Comparison of ENCODE assay signal across 25 cellular contexts in genomic region chr2:191711621-191712020, GRCh38. TPM values are rescaled to one million over a fixed set of nuclear protein-coding genes. Genes with fewer than 3 reads are reported as not detected.
DNase-seq lines count a peak whose midpoint lies in the region; ATAC-seq, FAIRE-seq and TF ChIP-seq lines count a peak whose summit lies in the region.
"Had no signal": no experiment of that assay in that cellular context is flagged by ENCODE, and none has a peak within 500 bp of the region (broad histone marks: within the 10 kb centered on the region; RNA-seq: fewer than 3 reads in every experiment).

No MANE protein-coding gene starts in this region.

- no peaks in the 10 kb centered on the region for H3K9me3 ChIP-seq in GM23248 (ENCODE audit: low read depth)
- H3K9me3 ChIP-seq in K562 (replicated peaks; ENCODE audit: control insufficient read depth, insufficient read depth, low read depth, low read length): no peaks in the 10 kb centered on the region
- no peaks in the 10 kb centered on the region for H3K9me3 ChIP-seq in SJCRH30 (replicated peaks)
- H3K9me3 ChIP-seq: BLaER1 treated with 17β-estradiol and CSF1 and Interleukin-3, amounts not matched to agents 10 nM and 100 nM; Caco-2 had no signal

- peak; percentile 60 for ATAC-seq in K562
- ATAC-seq: CD8-positive, alpha-beta T cell; GM12878 had no signal

- H3K4me2 ChIP-seq in GM23248 (ENCODE audit: unreplicated experiment) (no peak overlapping the region), K562 (ENCODE audit: insufficient read depth, low read length) (no peak overlapping the region)
- H3K4me2 ChIP-seq: BLaER1 treated with 17β-estradiol and CSF1 and Interleukin-3, amounts not matched to agents 10 nM and 100 nM had no signal

- CTCF ChIA-PET in K562 (lab: Yijun Ruan, JAX; ENCODE audit: low intra/inter-chr PET ratio): no interaction called here

- H3K9me2 ChIP-seq in GM23248 (ENCODE audit: insufficient read depth): no peaks in the 10 kb centered on the region

- no peak overlapping the region for H3K4me3 ChIP-seq in GM23248
- no peak overlapping the region for H3K4me3 ChIP-seq in K562
- no peak overlapping the region for H3K4me3 ChIP-seq in fibroblast of the aortic adventitia (ENCODE audit: low read depth, low read length)
- H3K4me3 ChIP-seq in SJCRH30: no peak overlapping the region
- H3K4me3 ChIP-seq: BLaER1 treated with 17β-estradiol and CSF1 and Interleukin-3, amounts not matched to agents 10 nM and 100 nM; GM12878 had no signal

- H3K9me1 ChIP-seq in K562 (ENCODE audit: control insufficient read depth, insufficient read depth, low read length): no peaks in the 10 kb centered on the region

- DNase-seq in GM23248: peak; percentile 19
- DNase-seq in K562 (ENCODE audit: extremely low read depth in 1 of 4, low spot score in 3 of 4): no peak
- DNase-seq in fibroblast of the aortic adventitia (ENCODE audit: low read depth): peak; percentile 54
- DNase-seq in Kasumi-1 (lab: John Stamatoyannopoulos, UW): no peak
- no peak for DNase-seq in NK-92 treated with Interleukin-12 subunit alpha and Interleukin-12 subunit beta, amount 100 ng/mL, for 24 hours (lab: John Stamatoyannopoulos, UW)
- DNase-seq in SJCRH30: no peak
- no peak for DNase-seq in RKO (ENCODE audit: low spot score)
- DNase-seq: 8988T; ACHN; AML-193; Caco-2; Calu3; CD4-positive, alpha-beta T cell; CD8-positive, alpha-beta T cell; DMS53; DMS79; DND-41; EL; GDM1 had no signal

- no peak overlapping the region for H3K27ac ChIP-seq in GM23248
- no peak overlapping the region for H3K27ac ChIP-seq in K562 (ENCODE audit: extremely low read depth, low read depth, low read length)
- H3K27ac ChIP-seq in SJCRH30: no peak overlapping the region
- H3K27ac ChIP-seq: BLaER1 treated with 17β-estradiol and CSF1 and Interleukin-3, amounts not matched to agents 10 nM and 100 nM; C4-2B had no signal

- TF ChIP-seq CTCF in K562 (IDR thresholded peaks at IDR 0.05 in 2 of 3, conservative IDR thresholded peaks at IDR 0.05 in 1 of 3; ENCODE audit: insufficient read depth in 2 of 3, low read depth in 1 of 3, low read length in 3 of 3): no peak
- TF ChIP-seq CTCF in fibroblast of the aortic adventitia (IDR thresholded peaks at IDR 0.05; ENCODE audit: insufficient read depth, low read length): no peak

- POLR2A ChIA-PET in K562 (lab: Yijun Ruan, JAX): interaction anchor here (0.6 to 1.8 kb wide), 3 partner anchors 10 to 1231 kb away, joined by 3 to 6 read pairs (median 5); no protein-coding TSS in a partner anchor

- in situ Hi-C loops in GM23248 (cut with MboI): no loop called here
- in situ Hi-C loops in K562 (cut with MboI): no loop called here

- peaks cover 13% of the 10 kb centered on the region for H3F3A ChIP-seq in GM23248 (ENCODE audit: insufficient read depth)

- H3K9ac ChIP-seq in GM23248 (no peak overlapping the region), K562 (ENCODE audit: insufficient read depth in 1 of 2, low read depth in 2 of 2, low read length in 2 of 2) (no peak overlapping the region)
- H3K9ac ChIP-seq: BLaER1 treated with 17β-estradiol and CSF1 and Interleukin-3, amounts not matched to agents 10 nM and 100 nM had no signal

- intact Hi-C loops in K562 (cut with micrococcal nuclease): no loop called here

- H3K4me1 ChIP-seq in GM23248 (ENCODE audit: insufficient read depth) (peaks cover 14% of the 10 kb centered on the region), K562 (replicated peaks in 1 of 2; ENCODE audit: control insufficient read depth in 2 of 2, insufficient read depth in 2 of 2, low read length in 2 of 2) (peaks cover 0 to 2% of the 10 kb centered on the region in 2 experiments; a peak in 2 of 5 replicates), SJCRH30 (no peaks in the 10 kb centered on the region)
- H3K4me1 ChIP-seq: Caco-2 had no signal

- TF ChIP-seq POLR2A in K562 (conservative IDR thresholded peaks at IDR 0.05): no peak

- TF ChIP-seq RAD21 in K562 (CRISPR knock-in tag; conservative IDR thresholded peaks at IDR 0.05 in 1 of 2, IDR thresholded peaks at IDR 0.05 in 1 of 2): no peak

- H2AFZ ChIP-seq in GM23248 (no peak overlapping the region), K562 (ENCODE audit: low read depth, low read length) (0 out of 2 replicates have a peak overlapping the region, but pooled peaks have one; percentile 40)

- TF ChIP-seq EP300 in K562 (IDR thresholded peaks at IDR 0.05; ENCODE audit: low read length): no peak

- WGBS in GM23248 (ENCODE audit: low coverage in 1 of 2, low lambda C conversion rate in 2 of 2, missing lambda C conversion rate in 2 of 2), 2 experiments: 38 to 52% methylated on average over 2 of the region's 2 CpGs
- WGBS in K562 (ENCODE audit: insufficient coverage, low coverage, missing lambda C conversion rate): 38% methylated on average over 2 of the region's 2 CpGs

- H3K79me2 ChIP-seq in GM23248 (ENCODE audit: insufficient read depth) (no peaks in the 10 kb centered on the region), K562 (ENCODE audit: control insufficient read depth, insufficient read depth, low read length) (no peaks in the 10 kb centered on the region)

- H3K27me3 ChIP-seq in GM23248 (replicated peaks; ENCODE audit: insufficient read depth) (no peaks in the 10 kb centered on the region), K562 (ENCODE audit: control insufficient read depth in 2 of 2, insufficient read depth in 2 of 2, low read length in 2 of 2) (no peaks in the 10 kb centered on the region), SJCRH30 (no peaks in the 10 kb centered on the region)
- H3K27me3 ChIP-seq: BLaER1 treated with 17β-estradiol and CSF1 and Interleukin-3, amounts not matched to agents 10 nM and 100 nM had no signal

- FAIRE-seq in K562 (lab: Jason Lieb, UNC): no peak
- FAIRE-seq: A204.1, D721Med, GM12878, GM19239 had no signal

- BruUV-seq in K562 (replicated peaks; lab: Mats Ljungman, UMichigan): no TSS peak

- H3K36me3 ChIP-seq in GM23248 (ENCODE audit: low read depth) (no peaks in the 10 kb centered on the region), K562 (ENCODE audit: control insufficient read depth, insufficient read depth, low read length) (no peaks in the 10 kb centered on the region), SJCRH30 (no peaks in the 10 kb centered on the region)

- no peaks in the 10 kb centered on the region for H4K20me1 ChIP-seq in GM23248 (ENCODE audit: insufficient read depth)
- H4K20me1 ChIP-seq in K562 (replicated peaks; ENCODE audit: control insufficient read depth, insufficient read depth, low read length): no peaks in the 10 kb centered on the region
- H4K20me1 ChIP-seq: BLaER1 treated with 17β-estradiol and CSF1 and Interleukin-3, amounts not matched to agents 10 nM and 100 nM had no signal

TF ChIP-seq in K562, 482 proteins besides CTCF, POLR2A, EP300 and RAD21:
- TF ChIP-seq PHTF2 (CRISPR knock-in tag; IDR thresholded peaks at IDR 0.05): no peak
- no peak for TF ChIP-seq ESRRB (CRISPR knock-in tag; IDR thresholded peaks at IDR 0.05; ENCODE audit: borderline replicate concordance)

RNA-seq across cellular contexts. Expression of gene NABP1, which starts 33.7 kb away (rescaled TPM):
- 121 and 124 TPM in 2 replicates for total RNA-seq in GM23248 (2014; rRNA removed; shearing (Covaris generic))
- polyA plus RNA-seq in GM23248 (2016; fragmentation: Nextera tagmentation; extraction: Ambion mirVana) (120 and 148 TPM in 2 replicates), K562 (2011; rRNA removed) (20.5 and 22.2 TPM in 2 replicates), K562 (2014; fragmentation: Illumina TruSeq; extraction: Trizol) (15.6 and 17.1 TPM in 2 replicates), K562 (2014; fragmentation: Nextera tagmentation; extraction: Ambion mirVana) (10 to 100 TPM; 12.8 to 14.9 TPM), K562 (2014; rRNA removed) (13.9 and 15.4 TPM in 2 replicates)
- 68.8 and 169 TPM in 2 replicates for total RNA-seq in K562 (2011; cell fraction: chromatin; rRNA removed; ENCODE audit: low replicate concordance)
- total RNA-seq in K562 (2011; cell fraction: nucleolus; rRNA removed): 39.4 and 41.1 TPM in 2 replicates
- total RNA-seq in K562 (2011; cell fraction: nucleoplasm; rRNA removed): 97.2 and 188 TPM in 2 replicates
- total RNA-seq in K562 (2014; rRNA removed) (18.6 and 20.2 TPM in 2 replicates), K562 (2014; rRNA removed; fragmentation: Illumina TruSeq; extraction: Trizol) (31.6 and 35.8 TPM in 2 replicates), K562 (2015; rRNA removed; fragmentation: Illumina TruSeq; extraction: Trizol) (37.2 and 44.0 TPM in 2 replicates), K562 (2021) (24.5 and 28.1 TPM in 2 replicates), fibroblast of the aortic adventitia (ENCODE audit: low replicate concordance) (74.7 and 136 TPM in 2 replicates)
- polyA plus RNA-seq in K562 (2011; cell fraction: cytosol; rRNA removed): 1.8 and 5.1 TPM in 2 replicates
- 56.5 and 66.5 TPM in 2 replicates for polyA plus RNA-seq in K562 (2011; cell fraction: nucleus; rRNA removed)
- polyA plus RNA-seq in K562 (2012): 10.8 and 12.9 TPM in 2 replicates
- polyA minus RNA-seq in K562 (2011; rRNA and poly(A)+ RNA removed): 46.2 and 78.7 TPM in 2 replicates
- polyA minus RNA-seq in K562 (2011; cell fraction: cytosol; rRNA and poly(A)+ RNA removed): 11.1 and 11.5 TPM in 2 replicates
- 101 and 194 TPM in 2 replicates for polyA minus RNA-seq in K562 (2011; cell fraction: nucleus; rRNA and poly(A)+ RNA removed)
- total RNA-seq in SJCRH30 (2014; rRNA removed; shearing (Covaris generic)): 55.4 and 69.1 TPM in 2 replicates

Comparison
In these comparisons a context has a peak if more than half of its experiments do, and no peak if none do; other contexts are left out.
1. DNase-seq: peak in GM23248 (single experiment) and fibroblast of the aortic adventitia (single experiment); none in K562 (0 of 4), Kasumi-1 (0 of 2), NK-92 treated with Interleukin-12 subunit alpha and Interleukin-12 subunit beta, amount 100 ng/mL, for 24 hours (single experiment), SJCRH30 (0 of 2) and RKO (single experiment).